Comparison of ENCODE assay signal across 13 cellular contexts in the genomic region with DNA sequence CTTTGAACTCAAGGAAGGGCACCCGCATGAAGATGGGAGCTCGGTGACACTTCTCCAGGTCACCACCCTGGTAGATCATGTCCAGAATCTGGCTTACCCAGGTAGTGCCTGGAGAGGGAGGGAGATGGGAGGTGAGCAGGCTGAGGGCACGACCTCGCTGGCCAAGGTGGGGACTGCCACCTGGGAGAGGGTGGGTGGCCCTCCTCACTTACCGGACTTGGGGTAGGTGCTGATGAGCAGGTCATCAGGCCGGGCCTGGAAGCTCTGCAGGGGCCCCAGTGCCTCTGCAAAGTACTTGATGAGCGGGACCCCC. TPM values are rescaled to one million over a fixed set of nuclear protein-coding genes. Genes with fewer than 3 reads are reported as not detected.
DNase-seq lines count a peak whose midpoint lies in the region; ATAC-seq and TF ChIP-seq lines count a peak whose summit lies in the region.
"Not testable (repeated sequence)": the region's sequence is repeated elsewhere in the genome, so short reads cannot be mapped to it uniquely, and the experiment has no call there.
"Had no signal": no experiment of that assay in that cellular context is flagged by ENCODE, and none has a peak within 500 bp of the region (broad histone marks: within the 10 kb centered on the region; RNA-seq: fewer than 3 reads in every experiment).

No MANE protein-coding gene starts in this region.

- ATAC-seq in activated T-helper 17 cell treated with anti-CD3 and anti-CD28 coated beads, Interleukin-2, amount 50 U/mL, for 72 hours (replicated peaks) = not testable (repeated sequence)

- peak overlapping the region in 1 of 2 donors; percentile 57 for H3K4me3 Mint-ChIP-seq in CD14-positive monocyte
- H3K4me3 Mint-ChIP-seq in activated T-helper 17 cell treated with anti-CD3 and anti-CD28 coated beads, Interleukin-2, amount 50 U/mL, for 72 hours = not testable (repeated sequence)

- not testable (repeated sequence) for TF ChIP-seq CTCF in CD14-positive monocyte (IDR thresholded peaks at IDR 0.05); coronary artery (IDR thresholded peaks at IDR 0.05); sigmoid colon (IDR thresholded peaks at IDR 0.05)

- H3K27ac Mint-ChIP-seq in CD14-positive monocyte = peak overlapping the region in 6 of 7 donors; percentile 27 to 96 (median 68)
- peak overlapping the region; percentile 43 for H3K27ac Mint-ChIP-seq in activated T-helper 17 cell treated with anti-CD3 and anti-CD28 coated beads, Interleukin-2, amount 50 U/mL, for 72 hours

- not testable (repeated sequence) for H3K9me3 ChIP-seq in sigmoid colon

- intact Hi-C loops in CD14-positive monocyte (cut with micrococcal nuclease); sigmoid colon (cut with DNase I): not testable (repeated sequence)

- DNase-seq in CD14-positive monocyte (ENCODE audit: low spot score) = not testable (repeated sequence)
- DNase-seq in coronary artery (ENCODE audit: low spot score) (peak; percentile 74), islet precursor cell (peak; percentile 32), mesenteric fat pad (ENCODE audit: low spot score) (peak; percentile 35), sigmoid colon (peak; percentile 60)

- not testable (repeated sequence) for H3K9me3 Mint-ChIP-seq in CD14-positive monocyte; activated T-helper 17 cell treated with anti-CD3 and anti-CD28 coated beads, Interleukin-2, amount 50 U/mL, for 72 hours

- peaks cover 44% of the 10 kb centered on the region for H3K4me1 Mint-ChIP-seq in CD14-positive monocyte
- H3K4me1 Mint-ChIP-seq in activated T-helper 17 cell treated with anti-CD3 and anti-CD28 coated beads, Interleukin-2, amount 50 U/mL, for 72 hours = not testable (repeated sequence)

- not testable (repeated sequence) for H3K27ac ChIP-seq in coronary artery, sigmoid colon

- H3K4me1 ChIP-seq in sigmoid colon = not testable (repeated sequence)

- H3K27me3 ChIP-seq in sigmoid colon = not testable (repeated sequence)

- TF ChIP-seq EP300 in sigmoid colon (IDR thresholded peaks at IDR 0.05) = not testable (repeated sequence)

- TF ChIP-seq POLR2A in sigmoid colon (IDR thresholded peaks at IDR 0.05) = not testable (repeated sequence)

- not testable (repeated sequence) for H3K4me3 ChIP-seq in coronary artery, sigmoid colon

- peaks cover 45 to 53% of the 10 kb centered on the region in 2 donors for H3K36me3 Mint-ChIP-seq in CD14-positive monocyte
- H3K36me3 Mint-ChIP-seq in activated T-helper 17 cell treated with anti-CD3 and anti-CD28 coated beads, Interleukin-2, amount 50 U/mL, for 72 hours (ENCODE audit: low read depth) = not testable (repeated sequence)

- 94 to 96% methylated on average over 6 of the region's 7 CpGs for WGBS in sigmoid colon, 2 donors

- not testable (repeated sequence) for H3K27me3 Mint-ChIP-seq in CD14-positive monocyte (ENCODE audit: low read depth in 3 of 3); activated T-helper 17 cell treated with anti-CD3 and anti-CD28 coated beads, Interleukin-2, amount 50 U/mL, for 72 hours

- not testable (repeated sequence) for H3K36me3 ChIP-seq in sigmoid colon

RNA-seq across cellular contexts. Expression of a gene that starts 1.4 kb away (rescaled TPM):
- polyA plus RNA-seq in CD14-positive monocyte = 100 to 1,000 TPM; 320 to 362 TPM
- 1 to 10 TPM; 5.9 to 7.1 TPM for total RNA-seq in activated T-helper 17 cell treated with anti-CD3 and anti-CD28 coated beads, Interleukin-2, amount 50 U/mL, for 72 hours
- 36.2 TPM for total RNA-seq in mesenteric fat pad
- total RNA-seq in sigmoid colon = 10 to 100 TPM; 10.2 to 27.7 (median 15.0) TPM
- 100 to 1,000 TPM in 2 of 3 donors, 10 to 100 TPM in 1; 89.4 to 283 (median 276) TPM for polyA plus RNA-seq in sigmoid colon

RNA-seq across cellular contexts. Expression of a gene that starts 11.6 kb away (rescaled TPM):
- polyA plus RNA-seq in CD14-positive monocyte = 1 to 10 TPM in 1 of 2 donors, not detected in 1; 1.1 TPM
- total RNA-seq in activated T-helper 17 cell treated with anti-CD3 and anti-CD28 coated beads, Interleukin-2, amount 50 U/mL, for 72 hours = under 1 TPM in 1 of 2 donors, not detected in 1; 0.48 TPM
- total RNA-seq in mesenteric fat pad = 2.5 TPM
- total RNA-seq in sigmoid colon = 1 to 10 TPM in 1 of 4 donors, under 1 TPM in 1, not detected in 2; 0.71 to 1.9 TPM
- 100 to 1,000 TPM in 1 of 3 donors, 10 to 100 TPM in 2; 20.4 to 101 (median 25.1) TPM for polyA plus RNA-seq in sigmoid colon
- total RNA-seq: G401, HFFc6, HT1080, IMR-90 had no signal
- polyA plus RNA-seq: CD4-positive, CD25-positive, alpha-beta regulatory T cell; CD8-positive, alpha-beta memory T cell had no signal

RNA-seq across cellular contexts. Expression of a gene that starts 29.4 kb away (rescaled TPM):
- not detected for polyA plus RNA-seq in CD14-positive monocyte
- not detected for total RNA-seq in activated T-helper 17 cell treated with anti-CD3 and anti-CD28 coated beads, Interleukin-2, amount 50 U/mL, for 72 hours
- total RNA-seq in mesenteric fat pad = 1.9 TPM
- total RNA-seq in sigmoid colon = 1 to 10 TPM in 1 of 4 donors, under 1 TPM in 2, not detected in 1; 0.27 to 1.8 (median 0.55) TPM
- polyA plus RNA-seq in sigmoid colon = under 1 TPM in 1 of 3 donors, not detected in 2; 0.12 TPM
- total RNA-seq: A673, G401, HT1080, IMR-90 had no signal
- polyA plus RNA-seq: CD4-positive, CD25-positive, alpha-beta regulatory T cell; IMR-90 had no signal

RNA-seq across cellular contexts. Expression of a gene that starts 54.7 kb away (rescaled TPM):
- 10 to 100 TPM; 18.8 to 24.3 TPM for polyA plus RNA-seq in CD14-positive monocyte
- total RNA-seq in activated T-helper 17 cell treated with anti-CD3 and anti-CD28 coated beads, Interleukin-2, amount 50 U/mL, for 72 hours = 10 to 100 TPM; 14.7 to 18.5 TPM
- total RNA-seq in mesenteric fat pad = 16.6 TPM
- total RNA-seq in sigmoid colon = 10 to 100 TPM; 38.5 to 58.7 (median 44.9) TPM
- 10 to 100 TPM; 13.2 to 22.9 (median 15.6) TPM for polyA plus RNA-seq in sigmoid colon
